Comparison of ENCODE assay signal across 27 cellular contexts in the genomic region with DNA sequence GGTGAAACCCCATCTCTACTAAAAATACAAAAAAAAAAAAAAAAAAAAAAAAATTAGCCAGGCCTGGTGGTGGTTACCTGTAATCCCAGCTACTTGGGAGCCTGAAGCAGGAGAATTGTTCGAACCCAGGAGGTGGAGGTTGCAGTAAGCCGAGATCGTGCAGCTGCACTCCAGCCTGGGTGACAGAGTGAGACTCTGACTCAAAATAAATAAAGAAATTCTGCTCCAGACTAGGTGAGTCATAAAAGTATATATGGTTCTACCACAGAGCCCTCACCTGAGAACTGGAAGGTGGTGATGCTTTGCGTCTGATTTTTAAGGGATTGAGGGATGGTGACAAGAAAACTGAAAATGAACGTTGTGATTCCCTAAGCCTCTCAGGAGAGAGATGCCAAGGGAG. TPM values are rescaled to one million over a fixed set of nuclear protein-coding genes. Genes with fewer than 3 reads are reported as not detected.
"Had no signal": no experiment of that assay in that cellular context is flagged by ENCODE, and none has a peak within 500 bp of the region (broad histone marks: within the 10 kb centered on the region; RNA-seq: fewer than 3 reads in every experiment).

No MANE protein-coding gene starts in this region.

- H3K27ac ChIP-seq: ascending aorta, PC-9, RWPE1, SJSA1 had no signal

- H3K9ac ChIP-seq: SK-N-SH had no signal

- H3K4me1 ChIP-seq: ascending aorta, SJSA1 had no signal

- H2AFZ ChIP-seq: PC-9 had no signal

- H3K27me3 ChIP-seq: ascending aorta, SJSA1 had no signal

- ATAC-seq: activated CD4-positive, alpha-beta T cell treated with anti-CD3 and anti-CD28 coated beads for 36 hours; activated CD4-positive, CD25-positive, alpha-beta regulatory T cell treated with anti-CD3 and anti-CD28 coated beads, Interleukin-2, amount 50 U/mL, for 24 hours; activated CD8-positive, alpha-beta T cell treated with anti-CD3 and anti-CD28 coated beads, Interleukin-2, amount 10 ng/mL, durations not matched to agents 7 days and 5 days; WTC11 had no signal

- H3K4me2 ChIP-seq: PC-9, SK-N-SH had no signal

- DNase-seq: activated CD4-positive, alpha-beta T cell treated with anti-CD3 and anti-CD28 coated beads for 36 hours; activated CD4-positive, alpha-beta T cell treated with anti-CD3 and anti-CD28 coated beads, Interleukin-2, amount 10 ng/mL, durations not matched to agents 7 days and 5 days; activated CD4-positive, alpha-beta T cell treated with anti-CD3 and anti-CD28 coated beads, Interleukin-2, amount 50 U/mL, for 48 hours; activated CD8-positive, alpha-beta T cell treated with anti-CD3 and anti-CD28 coated beads, Interleukin-2, amount 10 ng/mL, durations not matched to agents 7 days and 5 days; activated gamma-delta T cell; activated naive CD4-positive, alpha-beta T cell treated with Interleukin-2 at 50 U/mL for 16 hours; activated naive CD8-positive, alpha-beta T cell treated with anti-CD3 and anti-CD28 coated beads, Interleukin-2, amount 10 ng/mL, durations not matched to agents 7 days and 5 days; activated T-cell treated with anti-CD3 and anti-CD28 coated beads, Interleukin-2, amount 50 U/mL, for 24 hours; amygdala; Karpas-422; NCI-H1048; NCI-H1105 treated with DMSO at 0.1 percent for 48 hours; NCI-H1436; NCI-H1694 treated with DMSO at 0.1 percent for 48 hours; NCI-H2029; NCI-H345; NCI-H524 treated with DMSO at 0.1 percent for 48 hours; PC-9; Right ventricle myocardium superior; SK-N-SH had no signal

- H3K36me3 ChIP-seq: ascending aorta, SJSA1 had no signal

- H3K4me3 ChIP-seq: ascending aorta, PC-9, SJSA1 had no signal

- H3K9me3 ChIP-seq: ascending aorta, SJSA1, SK-N-SH had no signal

RNA-seq across cellular contexts. Expression of a gene that starts 58.4 kb away (rescaled TPM):
- total RNA-seq: activated CD4-positive, alpha-beta T cell treated with anti-CD3 and anti-CD28 coated beads for 36 hours; activated CD4-positive, alpha-beta T cell treated with anti-CD3 and anti-CD28 coated beads, Interleukin-2, amount 10 ng/mL, durations not matched to agents 7 days and 5 days; activated CD8-positive, alpha-beta T cell treated with anti-CD3 and anti-CD28 coated beads, Interleukin-2, amount 10 ng/mL, durations not matched to agents 7 days and 5 days; activated naive CD8-positive, alpha-beta T cell treated with anti-CD3 and anti-CD28 coated beads, Interleukin-2, amount 10 ng/mL, durations not matched to agents 7 days and 5 days; activated T-helper 2 cell treated with anti-CD3 and anti-CD28 coated beads, Interferon-gamma antibody, Interleukin-2, Interleukin-4, amounts not matched to agents 10 μg/mL and 5 μg/mL and 100 μg/mL, durations not matched to agents 14 hours and 24 hours and 36 hours; ascending aorta; MCF 10A; PC-9 had no signal
